ENCODE assay signal across 1 cellular context in the genomic region with DNA sequence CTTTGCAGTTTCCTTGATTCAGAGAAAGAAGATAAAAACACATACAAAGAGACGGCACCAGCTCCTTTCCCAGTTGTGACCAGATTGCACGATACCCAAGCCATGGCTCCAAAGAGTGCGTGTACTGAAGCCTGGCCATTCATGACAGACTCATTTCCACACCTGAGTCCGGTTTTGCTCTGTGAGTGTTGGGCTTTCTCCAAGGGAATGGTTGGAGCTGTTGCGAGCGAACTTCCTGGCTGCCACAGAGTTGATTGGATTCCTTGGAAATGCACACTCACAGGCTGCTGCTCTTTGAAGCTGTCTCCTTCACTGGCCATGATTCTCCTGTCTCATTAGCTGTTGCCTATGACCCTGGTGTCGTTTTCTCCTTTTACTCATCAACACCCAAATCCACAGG.
TF ChIP-seq lines count a peak whose summit lies in the region.

No MANE protein-coding gene starts in this region.

TF ChIP-seq in GM12878, 131 proteins besides CTCF, POLR2A, EP300 and RAD21:
- TF ChIP-seq, protein P1, sequence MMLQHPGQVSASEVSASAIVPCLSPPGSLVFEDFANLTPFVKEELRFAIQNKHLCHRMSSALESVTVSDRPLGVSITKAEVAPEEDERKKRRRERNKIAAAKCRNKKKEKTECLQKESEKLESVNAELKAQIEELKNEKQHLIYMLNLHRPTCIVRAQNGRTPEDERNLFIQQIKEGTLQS (IDR thresholded peaks at IDR 0.05; ENCODE audit: borderline replicate concordance, extremely low read depth, low read depth, low read length) = no peak
- TF ChIP-seq, protein P2, sequence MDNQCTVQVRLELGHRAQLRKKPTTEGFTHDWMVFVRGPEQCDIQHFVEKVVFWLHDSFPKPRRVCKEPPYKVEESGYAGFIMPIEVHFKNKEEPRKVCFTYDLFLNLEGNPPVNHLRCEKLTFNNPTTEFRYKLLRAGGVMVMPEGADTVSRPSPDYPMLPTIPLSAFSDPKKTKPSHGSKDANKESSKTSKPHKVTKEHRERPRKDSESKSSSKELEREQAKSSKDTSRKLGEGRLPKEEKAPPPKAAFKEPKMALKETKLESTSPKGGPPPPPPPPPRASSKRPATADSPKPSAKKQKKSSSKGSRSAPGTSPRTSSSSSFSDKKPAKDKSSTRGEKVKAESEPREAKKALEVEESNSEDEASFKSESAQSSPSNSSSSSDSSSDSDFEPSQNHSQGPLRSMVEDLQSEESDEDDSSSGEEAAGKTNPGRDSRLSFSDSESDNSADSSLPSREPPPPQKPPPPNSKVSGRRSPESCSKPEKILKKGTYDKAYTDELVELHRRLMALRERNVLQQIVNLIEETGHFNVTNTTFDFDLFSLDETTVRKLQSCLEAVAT (IDR thresholded peaks at IDR 0.05) = no peak
- TF ChIP-seq ZSCAN29 (IDR thresholded peaks at IDR 0.05) = no peak
- no peak for TF ChIP-seq ZNF622 (IDR thresholded peaks at IDR 0.05)
- no peak for TF ChIP-seq RELA (IDR thresholded peaks at IDR 0.05; ENCODE audit: borderline replicate concordance, partially characterized antibody)
- TF ChIP-seq NFYA (IDR thresholded peaks at IDR 0.05; ENCODE audit: borderline replicate concordance, low read depth, low read length) = no peak
- no peak for TF ChIP-seq RUNX3 (IDR thresholded peaks at IDR 0.05; ENCODE audit: low read length)
- no peak for TF ChIP-seq TAF1 (IDR thresholded peaks at IDR 0.05; ENCODE audit: borderline replicate concordance, low read depth, low read length)
- TF ChIP-seq EGR1 (IDR thresholded peaks at IDR 0.05; ENCODE audit: borderline replicate concordance in 1 of 2, low read depth in 2 of 2, low read length in 2 of 2) = no peak
- no peak for TF ChIP-seq NFXL1 (IDR thresholded peaks at IDR 0.05; ENCODE audit: borderline replicate concordance)
- TF ChIP-seq HDGF (IDR thresholded peaks at IDR 0.05) = no peak
- TF ChIP-seq RB1 (IDR thresholded peaks at IDR 0.05; ENCODE audit: borderline replicate concordance) = no peak
- no peak for TF ChIP-seq SP1 (IDR thresholded peaks at IDR 0.05; ENCODE audit: low read depth, low read length)
- no peak for TF ChIP-seq ETV6 (conservative IDR thresholded peaks at IDR 0.05 in 1 of 2, IDR thresholded peaks at IDR 0.05 in 1 of 2; ENCODE audit: borderline replicate concordance in 1 of 2, low read depth in 1 of 2)
- TF ChIP-seq BACH1 (IDR thresholded peaks at IDR 0.05; ENCODE audit: borderline replicate concordance) = no peak
